Comparison of ENCODE assay signal across 12 cellular contexts in genomic region chr9:121765021-121765950, GRCh38.
DNase-seq lines count a peak whose midpoint lies in the region; ATAC-seq, FAIRE-seq and TF ChIP-seq lines count a peak whose summit lies in the region.
"Had no signal": no experiment of that assay in that cellular context is flagged by ENCODE, and none has a peak within 500 bp of the region (broad histone marks: within the 10 kb centered on the region; RNA-seq: fewer than 3 reads in every experiment).

No MANE protein-coding gene starts in this region.

- 42 to 50% (median 43%) methylated on average over 8 of the region's 8 CpGs for WGBS in ovary, 3 donors

- ATAC-seq in CD8-positive, alpha-beta T cell, result no peak
- ATAC-seq: naive thymus-derived CD4-positive, alpha-beta T cell had no signal

- no peaks in the 10 kb centered on the region for H3K36me3 Mint-ChIP-seq in CD8-positive, alpha-beta T cell
- H3K36me3 Mint-ChIP-seq: CD4-positive, alpha-beta memory T cell; naive thymus-derived CD4-positive, alpha-beta T cell had no signal

- H3K4me1 Mint-ChIP-seq in CD8-positive, alpha-beta T cell (ENCODE audit: low read depth), result no peaks in the 10 kb centered on the region
- H3K4me1 Mint-ChIP-seq: CD4-positive, alpha-beta memory T cell; naive thymus-derived CD4-positive, alpha-beta T cell had no signal

- H3K27ac Mint-ChIP-seq in CD8-positive, alpha-beta T cell, result no peak overlapping the region
- H3K27ac Mint-ChIP-seq: CD4-positive, alpha-beta memory T cell had no signal

- TF ChIP-seq CTCF in fibroblast of pulmonary artery (IDR thresholded peaks at IDR 0.05; ENCODE audit: low read length, missing control alignments) (no peak), ovary (IDR thresholded peaks at IDR 0.05) (peak in 1 of 3 donors; percentile 23)
- TF ChIP-seq CTCF in CD8-positive, alpha-beta T cell (IDR thresholded peaks at IDR 0.05), result no peak

- H3K4me3 ChIP-seq in fibroblast of pulmonary artery (replicated peaks; ENCODE audit: low read depth, low read length), result no peak overlapping the region
- H3K4me3 ChIP-seq in ovary, result no peak overlapping the region
- H3K4me3 ChIP-seq in CD8-positive, alpha-beta T cell (ENCODE audit: low read depth, low read length), result no peak overlapping the region

- H3K4me3 Mint-ChIP-seq in CD8-positive, alpha-beta T cell, result no peak overlapping the region
- H3K4me3 Mint-ChIP-seq: CD4-positive, alpha-beta memory T cell; naive thymus-derived CD4-positive, alpha-beta T cell had no signal

- peaks cover 13% of the 10 kb centered on the region for H3K4me1 ChIP-seq in ovary (ENCODE audit: insufficient read depth)
- no peaks in the 10 kb centered on the region for H3K4me1 ChIP-seq in CD8-positive, alpha-beta T cell (ENCODE audit: insufficient read depth, low read length)

- no peak for TF ChIP-seq EP300 in ovary (IDR thresholded peaks at IDR 0.05)

- H3K27me3 Mint-ChIP-seq in CD8-positive, alpha-beta T cell (ENCODE audit: low read depth), result no peaks in the 10 kb centered on the region
- H3K27me3 Mint-ChIP-seq: naive thymus-derived CD4-positive, alpha-beta T cell had no signal

- no peaks in the 10 kb centered on the region for H3K36me3 ChIP-seq in ovary
- no peaks in the 10 kb centered on the region for H3K36me3 ChIP-seq in CD8-positive, alpha-beta T cell (ENCODE audit: insufficient read depth, low read length)

- no peaks in the 10 kb centered on the region for H3K27me3 ChIP-seq in ovary
- H3K27me3 ChIP-seq in CD8-positive, alpha-beta T cell (ENCODE audit: insufficient read depth, low read length), result no peaks in the 10 kb centered on the region

- CTCF ChIA-PET in CD8-positive, alpha-beta T cell (lab: Charles Lee), result no interaction called here

- FAIRE-seq in GM12891 (lab: Jason Lieb, UNC) (no peak), frontal cortex (lab: Jason Lieb, UNC) (no peak)
- FAIRE-seq: TTC549 had no signal

- H3K9me3 ChIP-seq in ovary, result no peaks in the 10 kb centered on the region
- H3K9me3 ChIP-seq in CD8-positive, alpha-beta T cell (ENCODE audit: low read length), result no peaks in the 10 kb centered on the region

- no peaks in the 10 kb centered on the region for H3K9me3 Mint-ChIP-seq in CD8-positive, alpha-beta T cell
- H3K9me3 Mint-ChIP-seq: naive thymus-derived CD4-positive, alpha-beta T cell had no signal

- POLR2A ChIA-PET in CD8-positive, alpha-beta T cell (lab: Charles Lee), result no interaction called here

- peak overlapping the region; percentile 68 to 85 for H3K27ac ChIP-seq in ovary
- H3K27ac ChIP-seq in CD8-positive, alpha-beta T cell (ENCODE audit: low read depth, low read length), result no peak overlapping the region

- peak; percentile 28 for DNase-seq in Caki2 (ENCODE audit: low read depth)
- DNase-seq in SW480 (ENCODE audit: low spot score), result peak; percentile 66
- DNase-seq in fibroblast of pulmonary artery (ENCODE audit: low read depth), result peak; percentile 54
- DNase-seq in ovary, result peak; percentile 84 to 89 (median 86)
- DNase-seq in GM12891 (ENCODE audit: insufficient read length, low spot score), result no peak
- DNase-seq in frontal cortex (ENCODE audit: low spot score in 2 of 2), result no peak
- DNase-seq in activated naive CD4-positive, alpha-beta T cell (lab: John Stamatoyannopoulos, UW), result no peak
- no peak for DNase-seq in CD8-positive, alpha-beta T cell
- DNase-seq: naive thymus-derived CD4-positive, alpha-beta T cell; NCI-H345 had no signal

- TF ChIP-seq POLR2A in ovary (IDR thresholded peaks at IDR 0.05), result no peak
- no peak for TF ChIP-seq POLR2A in GM12891 (IDR thresholded peaks at IDR 0.05; ENCODE audit: low read depth, low read length)

- intact Hi-C loops in ovary (cut with DNase I), result no loop called here
- intact Hi-C loops in CD8-positive, alpha-beta T cell (cut with DNase I, micrococcal nuclease), result no loop called here

- in situ Hi-C loops in Caki2 (cut with HindIII; ENCODE audit: low pct_unique_long_range_greater_than_20kb, low sequenced_read_pairs), result no loop called here

TF ChIP-seq in GM12891, 5 proteins besides CTCF, POLR2A, EP300 and RAD21:
- TF ChIP-seq POLR2AphosphoS5 (IDR thresholded peaks at IDR 0.05; ENCODE audit: low read depth, low read length), result no peak
- TF ChIP-seq PAX5 (IDR thresholded peaks at IDR 0.05; ENCODE audit: insufficient read depth, low read length, severe bottlenecking), result no peak
- TF ChIP-seq POU2F2 (IDR thresholded peaks at IDR 0.05; ENCODE audit: low read depth, low read length), result no peak
- TF ChIP-seq TAF1 (IDR thresholded peaks at IDR 0.05; ENCODE audit: low read depth, low read length), result no peak
- TF ChIP-seq SPI1 (IDR thresholded peaks at IDR 0.05; ENCODE audit: low read depth, low read length), result no peak

Comparison
In these comparisons a context has a peak if more than half of its experiments do, and no peak if none do; other contexts are left out.
1. DNase-seq: peak in Caki2 (single experiment), SW480 (single experiment), fibroblast of pulmonary artery (single experiment) and ovary (5 of 5); none in GM12891 (single experiment), frontal cortex (0 of 2), activated naive CD4-positive, alpha-beta T cell (0 of 4) and CD8-positive, alpha-beta T cell (0 of 7).